ENCODE assay signal across 14 cellular contexts in the genomic region with DNA sequence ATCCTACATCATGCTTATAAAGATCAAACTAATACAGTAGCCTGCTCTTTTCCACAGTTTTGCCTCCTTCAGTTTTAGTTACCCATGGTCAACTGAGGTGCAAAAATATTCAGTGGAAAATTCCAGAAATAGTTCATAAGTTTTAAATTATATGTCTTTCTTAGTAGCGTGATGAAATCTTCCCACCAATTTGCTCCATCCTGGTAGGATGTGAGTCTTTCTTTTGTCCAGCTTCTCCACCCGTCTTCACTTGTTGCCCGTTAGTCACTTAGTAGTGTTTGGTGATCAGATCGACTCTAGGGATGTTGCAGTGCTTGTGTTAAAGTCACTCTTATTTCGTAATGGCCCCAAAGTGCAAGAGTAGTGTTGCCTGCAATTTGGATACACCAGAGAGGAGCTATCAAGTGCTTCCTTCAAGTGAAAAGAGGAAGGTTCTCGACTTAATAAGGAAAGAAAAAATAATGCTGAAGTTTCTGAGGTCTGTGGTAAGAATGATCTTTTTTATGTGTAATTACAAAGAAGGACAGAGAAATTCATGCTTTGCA.
"Had no signal": no experiment of that assay in that cellular context is flagged by ENCODE, and none has a peak within 500 bp of the region (broad histone marks: within the 10 kb centered on the region; RNA-seq: fewer than 3 reads in every experiment).

No MANE protein-coding gene starts in this region.

- H3K4me3 Mint-ChIP-seq: activated B cell treated with CpG ODN at 0.5 μM for 24 hours; activated CD8-positive, alpha-beta memory T cell treated with anti-CD3 and anti-CD28 coated beads, Interleukin-2, amount 10 ng/mL, durations not matched to agents 7 days and 5 days; activated naive CD4-positive, alpha-beta T cell treated with anti-CD3 and anti-CD28 coated beads, Interleukin-2, amount 50 U/mL, for 24 hours; activated T-cell treated with anti-CD3 and anti-CD28 coated beads, Interleukin-2, amount 50 U/mL, for 24 hours; brain; immature natural killer cell; mesothelial cell of epicardium had no signal

- H3K27me3 ChIP-seq: right atrium auricular region had no signal

- H3K9me3 ChIP-seq: lower lobe of right lung, right atrium auricular region had no signal

- H3K27ac Mint-ChIP-seq: activated B cell treated with CpG ODN at 0.5 μM for 24 hours; activated CD8-positive, alpha-beta memory T cell treated with anti-CD3 and anti-CD28 coated beads, Interleukin-2, amount 10 ng/mL, durations not matched to agents 7 days and 5 days; activated naive CD4-positive, alpha-beta T cell treated with anti-CD3 and anti-CD28 coated beads, Interleukin-2, amount 50 U/mL, for 24 hours; brain; immature natural killer cell; mesothelial cell of epicardium had no signal

- H3K9me3 Mint-ChIP-seq: activated B cell treated with CpG ODN at 0.5 μM for 24 hours; activated naive CD4-positive, alpha-beta T cell treated with anti-CD3 and anti-CD28 coated beads, Interleukin-2, amount 50 U/mL, for 24 hours; activated T-cell treated with anti-CD3 and anti-CD28 coated beads, Interleukin-2, amount 50 U/mL, for 24 hours; brain; immature natural killer cell; mesothelial cell of epicardium had no signal

- H3K27me3 Mint-ChIP-seq: activated B cell treated with CpG ODN at 0.5 μM for 24 hours; activated CD8-positive, alpha-beta memory T cell treated with anti-CD3 and anti-CD28 coated beads, Interleukin-2, amount 10 ng/mL, durations not matched to agents 7 days and 5 days; activated naive CD4-positive, alpha-beta T cell treated with anti-CD3 and anti-CD28 coated beads, Interleukin-2, amount 50 U/mL, for 24 hours; activated T-cell treated with anti-CD3 and anti-CD28 coated beads, Interleukin-2, amount 50 U/mL, for 24 hours; brain had no signal

- H3K4me1 Mint-ChIP-seq: brain had no signal

- DNase-seq: activated B cell treated with CpG ODN at 0.5 μM for 24 hours; activated CD4-positive, alpha-beta T cell treated with anti-CD3 and anti-CD28 coated beads, Interleukin-2, amount 50 U/mL, for 1 hour; activated CD8-positive, alpha-beta memory T cell treated with anti-CD3 and anti-CD28 coated beads, Interleukin-2, amount 10 ng/mL, durations not matched to agents 7 days and 5 days; activated effector memory CD4-positive, alpha-beta T cell treated with Interleukin-2 at 50 U/mL for 16 hours; activated T-cell treated with anti-CD3 and anti-CD28 coated beads, Interleukin-2, amount 50 U/mL, for 24 hours; amniotic stem cell; dermis blood vessel endothelial cell; immature natural killer cell; lower lobe of right lung; small intestine had no signal

- H3K27ac ChIP-seq: lower lobe of right lung, right atrium auricular region had no signal

- ATAC-seq: activated CD8-positive, alpha-beta memory T cell treated with anti-CD3 and anti-CD28 coated beads, Interleukin-2, amount 10 ng/mL, durations not matched to agents 7 days and 5 days; lower lobe of right lung had no signal

- H3K4me1 ChIP-seq: lower lobe of right lung, right atrium auricular region had no signal

- H3K4me3 ChIP-seq: lower lobe of right lung, right atrium auricular region had no signal
